Comparison of ENCODE assay signal across 12 cellular contexts in genomic region chr1:205294914-205295310, GRCh38. TPM values are rescaled to one million over a fixed set of nuclear protein-coding genes. Genes with fewer than 3 reads are reported as not detected.
A peak's percentile ranks its signal among the peaks of the same experiment; 100 is the strongest.
DNase-seq lines count a peak whose midpoint lies in the region; ATAC-seq, FAIRE-seq and TF ChIP-seq lines count a peak whose summit lies in the region.
"Had no signal": no experiment of that assay in that cellular context is flagged by ENCODE, and none has a peak within 500 bp of the region (broad histone marks: within the 10 kb centered on the region; RNA-seq: fewer than 3 reads in every experiment).

No MANE protein-coding gene starts in this region.

- H3K27me3 ChIP-seq in HUES64 (ENCODE audit: insufficient read depth, low read length) (no peaks in the 10 kb centered on the region), HepG2 (ENCODE audit: control insufficient read depth in 1 of 2, insufficient read depth in 2 of 2, low read length in 2 of 2) (no peaks in the 10 kb centered on the region), subcutaneous abdominal adipose tissue (ENCODE audit: control insufficient read depth in 5 of 5, insufficient read depth in 4 of 5, low read length in 5 of 5) (no peaks in the 10 kb centered on the region)

- ATAC-seq in HepG2 (peak; percentile 10), GM21619 (IDR thresholded peaks at IDR 0.05; ENCODE audit: unreplicated experiment) (no peak)

- in situ Hi-C loops in HepG2 (cut with HindIII; ENCODE audit: extremely low pct_ligation_motif_present, low pct_unique_long_range_greater_than_20kb) = no loop called here

- peaks cover 7% of the 10 kb centered on the region for H3K36me3 Mint-ChIP-seq in MCF 10A (ENCODE audit: insufficient read depth, unreplicated experiment)
- H3K36me3 Mint-ChIP-seq: stimulated activated naive B cell treated with anti-CD40 and anti-IgM and Interleukin-4, amounts not matched to agents 10 μg/mL and 1 μg/mL and 100 μg/mL, for 72 hours had no signal

- H3K9me3 ChIP-seq in HUES64 (ENCODE audit: insufficient read depth, low read depth, low read length) (no peaks in the 10 kb centered on the region), HepG2 (ENCODE audit: low read length) (no peaks in the 10 kb centered on the region), subcutaneous abdominal adipose tissue (ENCODE audit: control insufficient read depth in 5 of 5, low read length in 5 of 5) (no peaks in the 10 kb centered on the region)

- TF ChIP-seq POLR2A in HepG2 (IDR thresholded peaks at IDR 0.05; ENCODE audit: insufficient read depth in 1 of 2, low read depth in 2 of 2, low read length in 2 of 2) = no peak

- no peaks in the 10 kb centered on the region for H3K79me2 ChIP-seq in HepG2 (ENCODE audit: insufficient read depth, low read length)

- TF ChIP-seq EP300 in HepG2 (IDR thresholded peaks at IDR 0.05; ENCODE audit: low read depth in 2 of 2, low read length in 2 of 2) (no peak), HepG2 (CRISPR knock-in tag; IDR thresholded peaks at IDR 0.05; ENCODE audit: borderline replicate concordance) (no peak)

- no peaks in the 10 kb centered on the region for H4K20me1 ChIP-seq in HepG2 (ENCODE audit: insufficient read depth, low read length)

- POLR2A ChIA-PET in MCF 10A (lab: Yijun Ruan, JAX) (interaction anchor here (0.6 to 13.2 kb wide), 9 partner anchors 9 to 58 kb away, joined by 3 to 201 read pairs (median 5); partner anchors contain the start of gene NUAK2), HepG2 (lab: Yijun Ruan, JAX) (interaction anchor here (0.8 to 3.4 kb wide), 8 partner anchors 8 to 30 kb away, joined by 3 to 71 read pairs (median 8); partner anchors contain the start of gene NUAK2), HEK293T (lab: Yijun Ruan, JAX) (no interaction called here)

- intact Hi-C loops in MCF 10A (cut with micrococcal nuclease) = no loop called here
- intact Hi-C loops in HepG2 (cut with micrococcal nuclease; ENCODE audit: unreplicated experiment) = loop anchor here (2.0 kb wide), 1 partner anchor 20 kb away; no protein-coding TSS in a partner anchor

- H3K27me3 Mint-ChIP-seq in MCF 10A (ENCODE audit: insufficient read depth, unreplicated experiment) = no peaks in the 10 kb centered on the region
- H3K27me3 Mint-ChIP-seq: stimulated activated naive B cell treated with anti-CD40 and anti-IgM and Interleukin-4, amounts not matched to agents 10 μg/mL and 1 μg/mL and 100 μg/mL, for 72 hours had no signal

- H2AFZ ChIP-seq in HepG2 (ENCODE audit: low read length) = no peak overlapping the region

- peaks cover 48% of the 10 kb centered on the region for H3K4me1 ChIP-seq in HUES64 (ENCODE audit: insufficient read depth, low read length)
- peaks cover 83% of the 10 kb centered on the region for H3K4me1 ChIP-seq in HepG2 (ENCODE audit: insufficient read depth, low read length)
- H3K4me1 ChIP-seq in subcutaneous abdominal adipose tissue (ENCODE audit: control insufficient read depth in 5 of 5, insufficient read depth in 5 of 5, low read length in 5 of 5) = peaks cover 6 to 22% (median 16%) of the 10 kb centered on the region in 5 donors

- H3K9ac ChIP-seq in HUES64 (ENCODE audit: low read depth, low read length) (peak overlapping the region; percentile 71), HepG2 (ENCODE audit: insufficient read depth, low read depth, low read length) (peak overlapping the region; percentile 66), subcutaneous abdominal adipose tissue (ENCODE audit: low read length in 5 of 5) (no peak overlapping the region)

- H3K27ac Mint-ChIP-seq in MCF 10A (ENCODE audit: low read depth, unreplicated experiment) = peak overlapping the region; percentile 77

- H3K4me2 ChIP-seq in HepG2 (ENCODE audit: low read depth, low read length) = peak overlapping the region; percentile 85

- TF ChIP-seq CTCF in MCF 10A (IDR thresholded peaks at IDR 0.05; ENCODE audit: unreplicated experiment) (no peak), HepG2 (CRISPR knock-in tag; IDR thresholded peaks at IDR 0.05) (no peak)

- no peak for TF ChIP-seq RAD21 in HepG2 (CRISPR knock-in tag; IDR thresholded peaks at IDR 0.05)

- no peaks in the 10 kb centered on the region for H3K36me3 ChIP-seq in HUES64 (ENCODE audit: insufficient read depth, low read length)
- no peaks in the 10 kb centered on the region for H3K36me3 ChIP-seq in HepG2 (replicated peaks in 1 of 2; ENCODE audit: control insufficient read depth in 1 of 2, insufficient read depth in 2 of 2, low read length in 2 of 2)
- H3K36me3 ChIP-seq in subcutaneous abdominal adipose tissue (ENCODE audit: control insufficient read depth in 5 of 5, insufficient read depth in 5 of 5, low read length in 5 of 5) = no peaks in the 10 kb centered on the region
- H3K36me3 ChIP-seq: WERI-Rb-1 had no signal

- H3K27ac ChIP-seq in HUES64 (ENCODE audit: low read depth, low read length) (peak overlapping the region; percentile 97), HepG2 (ENCODE audit: extremely low read length, insufficient read depth, low read length) (peak overlapping the region; percentile 86), subcutaneous abdominal adipose tissue (ENCODE audit: low read depth, low read length) (peak overlapping the region; percentile 30)
- H3K27ac ChIP-seq: WERI-Rb-1 had no signal

- H3K9me3 Mint-ChIP-seq in MCF 10A (ENCODE audit: unreplicated experiment) = no peaks in the 10 kb centered on the region
- H3K9me3 Mint-ChIP-seq: stimulated activated naive B cell treated with anti-CD40 and anti-IgM and Interleukin-4, amounts not matched to agents 10 μg/mL and 1 μg/mL and 100 μg/mL, for 72 hours had no signal

- CTCF ChIA-PET in MCF 10A (lab: Yijun Ruan, JAX) (interaction anchor here (0.9 to 17.1 kb wide), 8 partner anchors 10 to 59 kb away, joined by 3 to 197 read pairs (median 9); partner anchors contain the start of gene NUAK2), HepG2 (lab: Yijun Ruan, JAX; ENCODE audit: low intra/inter-chr PET ratio, low total read pairs) (no interaction called here), HEK293T (lab: Yijun Ruan, JAX) (interaction anchor here (0.8 to 2.1 kb wide), 2 partner anchors 8 to 31 kb away, joined by 3 to 9 read pairs; no protein-coding TSS in a partner anchor)

- H3K4me1 Mint-ChIP-seq in MCF 10A (ENCODE audit: insufficient read depth, unreplicated experiment) = peaks cover 55% of the 10 kb centered on the region

- BruUV-seq in MCF 10A (replicated peaks; lab: Mats Ljungman, UMichigan) (no TSS peak), HepG2 (replicated peaks; lab: Mats Ljungman, UMichigan) (TSS peak; percentile 85)

- no peak for DNase-seq in MCF 10A (ENCODE audit: unreplicated experiment)
- no peak for DNase-seq in HepG2 (ENCODE audit: low spot score)
- no peak for DNase-seq in central memory CD4-positive, alpha-beta T cell
- no peak for DNase-seq in HEK293T (ENCODE audit: extremely low spot score)
- DNase-seq: activated effector memory CD4-positive, alpha-beta T cell treated with anti-CD3 and anti-CD28 coated beads, Interleukin-2, amount 50 U/mL, for 16 hours; effector memory CD4-positive, alpha-beta T cell; NCI-H1694 treated with DMSO at 0.1 percent for 48 hours; stimulated activated naive B cell treated with anti-CD40 and anti-IgM and Interleukin-4, amounts not matched to agents 10 μg/mL and 1 μg/mL and 100 μg/mL, for 72 hours had no signal

- peak overlapping the region; percentile 8; the same call in 1 of the 2 replicates for H3K4me3 ChIP-seq in HUES64 (ENCODE audit: low read length)
- peak overlapping the region; percentile 19 to 66 (median 28) for H3K4me3 ChIP-seq in HepG2 (replicated peaks in 1 of 3; ENCODE audit: insufficient read depth in 1 of 3, low read depth in 2 of 3, low read length in 3 of 3)
- H3K4me3 ChIP-seq in subcutaneous abdominal adipose tissue (ENCODE audit: low read depth in 1 of 5, low read length in 5 of 5) = no peak overlapping the region

- no peak overlapping the region for H3K4me3 Mint-ChIP-seq in MCF 10A (ENCODE audit: unreplicated experiment)

- 36% methylated on average over 5 of the region's 5 CpGs for WGBS in HUES64
- 11% methylated on average over 5 of the region's 5 CpGs for WGBS in HepG2 (ENCODE audit: low lambda C conversion rate)

- FAIRE-seq in HepG2 (lab: Jason Lieb, UNC) = no peak

TF ChIP-seq in HepG2, 621 proteins besides CTCF, POLR2A, EP300 and RAD21 (continues in another document):
- TF ChIP-seq ARNT2 (CRISPR knock-in tag; IDR thresholded peaks at IDR 0.05; ENCODE audit: low read depth) = 0 out of 2 replicates have a peak, but pooled peaks have one; percentile 36

TF ChIP-seq in HEK293T, 16 proteins besides CTCF, POLR2A, EP300 and RAD21 (continues in another document):
- TF ChIP-seq HDGF (IDR thresholded peaks at IDR 0.05; ENCODE audit: borderline replicate concordance) (no peak), L3MBTL2 (conservative IDR thresholded peaks at IDR 0.05) (no peak), SP1 (IDR thresholded peaks at IDR 0.05) (no peak), LEF1 (IDR thresholded peaks at IDR 0.05; ENCODE audit: borderline replicate concordance) (no peak)

RNA-seq across cellular contexts. Expression of gene NUAK2, which starts 26.6 kb away (rescaled TPM):
- 7.7 TPM for polyA plus RNA-seq in HUES64 (2013, experiment 1 of 2)
- 8.7 TPM for polyA plus RNA-seq in HUES64 (2013, experiment 2 of 2)
- 2.8 and 6.0 TPM in 2 replicates for total RNA-seq in MCF 10A (2022)
- total RNA-seq in HepG2 (2016; rRNA removed; fragmentation: Illumina TruSeq; extraction: Trizol) = 1.1 and 1.2 TPM in 2 replicates
- total RNA-seq in HepG2 (2016; cell fraction: cytosol; rRNA removed; fragmentation: Illumina TruSeq; extraction: Trizol; ENCODE audit: low read depth) = 0.10 and 0.18 TPM in 2 replicates
- 0.79 and 1.1 TPM in 2 replicates for total RNA-seq in HepG2 (2016; cell fraction: insoluble cytoplasmic fraction; rRNA removed; fragmentation: Illumina TruSeq; extraction: Trizol)
- 0.65 and 0.71 TPM in 2 replicates for total RNA-seq in HepG2 (2016; cell fraction: membrane; rRNA removed; fragmentation: Illumina TruSeq; extraction: Trizol)
- total RNA-seq in HepG2 (2016; cell fraction: nucleus; rRNA removed; fragmentation: Illumina TruSeq; extraction: Trizol) = 1.5 and 1.6 TPM in 2 replicates
- 0.68 and 0.75 TPM in 2 replicates for polyA plus RNA-seq in HepG2 (2011; rRNA removed)
- polyA plus RNA-seq in HepG2 (2011; cell fraction: cytosol; rRNA removed) = 0.47 and 0.54 TPM in 2 replicates
- 1.2 TPM in 2 replicates for polyA plus RNA-seq in HepG2 (2011; cell fraction: nucleus; rRNA removed)
- polyA plus RNA-seq in HepG2 (2012) = 0.35 and 0.38 TPM in 2 replicates
- 0.17 and 0.19 TPM in 2 replicates for polyA plus RNA-seq in HepG2 (2016; cell fraction: cytosol; fragmentation: Illumina TruSeq; extraction: Trizol; ENCODE audit: low read depth)
- polyA plus RNA-seq in HepG2 (2016; cell fraction: insoluble cytoplasmic fraction; fragmentation: Illumina TruSeq; extraction: Trizol; ENCODE audit: low read depth) = 0.99 and 1.4 TPM in 2 replicates
- polyA plus RNA-seq in HepG2 (2016; cell fraction: membrane; fragmentation: Illumina TruSeq; extraction: Trizol; ENCODE audit: low read depth) = 0.41 and 0.78 TPM in 2 replicates
- polyA plus RNA-seq in HepG2 (2016; cell fraction: nucleus; fragmentation: Illumina TruSeq; extraction: Trizol; ENCODE audit: insufficient read depth, low read depth) = 2.5 and 3.1 TPM in 2 replicates
- polyA minus RNA-seq in HepG2 (2011; rRNA and poly(A)+ RNA removed; ENCODE audit: low replicate concordance) = 1.7 and 4.8 TPM in 2 replicates
- polyA minus RNA-seq in HepG2 (2011; cell fraction: cytosol; rRNA and poly(A)+ RNA removed) = 0.89 and 1.3 TPM in 2 replicates
- polyA minus RNA-seq in HepG2 (2011; cell fraction: nucleus; rRNA and poly(A)+ RNA removed) = 1.2 and 1.7 TPM in 2 replicates

Comparison
In these comparisons a context has a peak if more than half of its experiments do, and no peak if none do; other contexts are left out.
1. H3K27ac ChIP-seq: peak in every context shown above with its lines; median percentile 97 in HUES64; 86 in HepG2; 30 in subcutaneous abdominal adipose tissue.
2. H3K4me3 ChIP-seq: peak in HUES64 (single experiment) and HepG2 (3 of 3); none in subcutaneous abdominal adipose tissue (0 of 5).
3. H3K9ac ChIP-seq: peak in HUES64 (single experiment) and HepG2 (single experiment); none in subcutaneous abdominal adipose tissue (0 of 5).